In genomic region chr7:133052357-133052756, GRCh38 we compare ENCODE assay signal across 20 cellular contexts. TPM values are rescaled to one million over a fixed set of nuclear protein-coding genes. Genes with fewer than 3 reads are reported as not detected.
DNase-seq lines count a peak whose midpoint lies in the region; ATAC-seq and TF ChIP-seq lines count a peak whose summit lies in the region.
"Had no signal": no experiment of that assay in that cellular context is flagged by ENCODE, and none has a peak within 500 bp of the region (broad histone marks: within the 10 kb centered on the region; RNA-seq: fewer than 3 reads in every experiment).

No MANE protein-coding gene starts in this region.

- H3K27ac Mint-ChIP-seq in immature natural killer cell = no peak overlapping the region
- H3K27ac Mint-ChIP-seq: activated CD4-positive, alpha-beta T cell treated with anti-CD3 and anti-CD28 coated beads, Interleukin-2, amount 10 ng/mL, durations not matched to agents 7 days and 5 days; dendritic cell treated with granulocyte-macrophage colony-stimulating factor and Interleukin-4, amounts not matched to agents 40 ng/mL and 50 ng/mL, for 4 days; natural killer cell treated with Interleukin-12 subunit alpha and Interleukin-12 subunit beta and Interleukin-15 and Interleukin-18, amount 100 ng/mL, for 72 hours had no signal

- TF ChIP-seq CTCF in SK-N-SH (IDR thresholded peaks at IDR 0.05) = no peak

- DNase-seq in SK-N-SH (no peak), SK-MEL-5 (ENCODE audit: low read depth, low spot score) (peak; percentile 24), fibroblast of gingiva (ENCODE audit: low read depth) (peak; percentile 28), left colon (no peak), immature natural killer cell (no peak), iPS-NIHi7 (ENCODE audit: extremely low spot score) (no peak)
- DNase-seq: activated CD4-positive, alpha-beta T cell treated with anti-CD3 and anti-CD28 coated beads, Interleukin-2, amount 10 ng/mL, durations not matched to agents 7 days and 5 days; activated CD8-positive, alpha-beta memory T cell treated with anti-CD3 and anti-CD28 coated beads, Interleukin-2, amount 50 U/mL, for 4 hours; activated gamma-delta T cell; anterior cingulate cortex; DMS 273 treated with DMSO at 0.1 percent for 48 hours; NCI-H1436 treated with DMSO at 0.1 percent for 48 hours; PC-9; thyroid gland had no signal

- H3K79me2 ChIP-seq in SK-N-SH (ENCODE audit: insufficient read depth) = peaks cover 78% of the 10 kb centered on the region

- no peak overlapping the region for H2AFZ ChIP-seq in SK-N-SH (ENCODE audit: low read depth)
- H2AFZ ChIP-seq: PC-9 had no signal

- H3K9me3 Mint-ChIP-seq in immature natural killer cell = no peaks in the 10 kb centered on the region
- H3K9me3 Mint-ChIP-seq: activated CD4-positive, alpha-beta T cell treated with anti-CD3 and anti-CD28 coated beads, Interleukin-2, amount 10 ng/mL, durations not matched to agents 7 days and 5 days; dendritic cell treated with granulocyte-macrophage colony-stimulating factor and Interleukin-4, amounts not matched to agents 40 ng/mL and 50 ng/mL, for 4 days; natural killer cell treated with Interleukin-12 subunit alpha and Interleukin-12 subunit beta and Interleukin-15 and Interleukin-18, amount 100 ng/mL, for 72 hours had no signal

- ATAC-seq in SK-N-SH treated with all-trans-retinoic acid at 6 μM for 48 hours = no peak
- no peak for ATAC-seq in left colon
- ATAC-seq: natural killer cell treated with Interleukin-12 subunit alpha and Interleukin-12 subunit beta and Interleukin-15 and Interleukin-18, amount 100 ng/mL, for 72 hours had no signal

- H3K27ac ChIP-seq in SK-N-SH (ENCODE audit: low read depth in 2 of 2, low read length in 1 of 2) = peak overlapping the region; percentile 12 to 92; a peak in 3 of 4 replicates
- peak overlapping the region; percentile 73 for H3K27ac ChIP-seq in subcutaneous abdominal adipose tissue (ENCODE audit: low read depth, low read length)
- H3K27ac ChIP-seq: 22Rv1, C4-2B, PC-9, thyroid gland had no signal

- no peak overlapping the region for H3K4me3 Mint-ChIP-seq in immature natural killer cell
- H3K4me3 Mint-ChIP-seq: activated CD4-positive, alpha-beta T cell treated with anti-CD3 and anti-CD28 coated beads, Interleukin-2, amount 10 ng/mL, durations not matched to agents 7 days and 5 days; dendritic cell treated with granulocyte-macrophage colony-stimulating factor and Interleukin-4, amounts not matched to agents 40 ng/mL and 50 ng/mL, for 4 days; natural killer cell treated with Interleukin-12 subunit alpha and Interleukin-12 subunit beta and Interleukin-15 and Interleukin-18, amount 100 ng/mL, for 72 hours had no signal

- H3K9me3 ChIP-seq in SK-N-SH (no peaks in the 10 kb centered on the region), subcutaneous abdominal adipose tissue (ENCODE audit: control insufficient read depth in 5 of 5, low read length in 5 of 5) (no peaks in the 10 kb centered on the region)
- H3K9me3 ChIP-seq: thyroid gland had no signal

- H3K36me3 ChIP-seq in SK-N-SH (replicated peaks in 1 of 2; ENCODE audit: control insufficient read depth in 1 of 2, insufficient read depth in 2 of 2, low read length in 1 of 2) = peaks cover 3 to 7% of the 10 kb centered on the region in 2 experiments
- no peaks in the 10 kb centered on the region for H3K36me3 ChIP-seq in subcutaneous abdominal adipose tissue (ENCODE audit: control insufficient read depth in 5 of 5, insufficient read depth in 5 of 5, low read length in 5 of 5)
- H3K36me3 ChIP-seq: thyroid gland had no signal

- H3K4me3 ChIP-seq in SK-N-SH (ENCODE audit: low read depth in 2 of 2, low read length in 1 of 2) = no peak overlapping the region
- H3K4me3 ChIP-seq in subcutaneous abdominal adipose tissue (ENCODE audit: low read depth in 1 of 5, low read length in 5 of 5) = no peak overlapping the region
- H3K4me3 ChIP-seq: PC-9, thyroid gland had no signal

- in situ Hi-C loops in SK-MEL-5 (cut with HindIII; ENCODE audit: low pct_unique_long_range_greater_than_20kb, low sequenced_read_pairs) = loop anchor here (25.0 kb wide), 1 partner anchor 90 kb away; no protein-coding TSS in a partner anchor

- intact Hi-C loops in left colon (cut with DNase I, micrococcal nuclease) = no loop called here

- no peaks in the 10 kb centered on the region for H3K27me3 ChIP-seq in SK-N-SH (ENCODE audit: insufficient read depth)
- no peaks in the 10 kb centered on the region for H3K27me3 ChIP-seq in subcutaneous abdominal adipose tissue (ENCODE audit: control insufficient read depth in 5 of 5, insufficient read depth in 4 of 5, low read length in 5 of 5)
- H3K27me3 ChIP-seq: thyroid gland had no signal

- no peak for TF ChIP-seq RAD21 in SK-N-SH (IDR thresholded peaks at IDR 0.05; ENCODE audit: low read length)

- CTCF ChIA-PET in SK-N-SH (lab: Yijun Ruan, JAX) = interaction anchor here (0.8 to 3.8 kb wide), 10 partner anchors 10 to 155 kb away, joined by 3 to 20 read pairs (median 6); no protein-coding TSS in a partner anchor

- H3K27me3 Mint-ChIP-seq in immature natural killer cell (ENCODE audit: low read depth in 3 of 3) = peaks cover 0 to 2% (median 1%) of the 10 kb centered on the region in 3 donors
- H3K27me3 Mint-ChIP-seq: activated CD4-positive, alpha-beta T cell treated with anti-CD3 and anti-CD28 coated beads, Interleukin-2, amount 10 ng/mL, durations not matched to agents 7 days and 5 days; dendritic cell treated with granulocyte-macrophage colony-stimulating factor and Interleukin-4, amounts not matched to agents 40 ng/mL and 50 ng/mL, for 4 days; natural killer cell treated with Interleukin-12 subunit alpha and Interleukin-12 subunit beta and Interleukin-15 and Interleukin-18, amount 100 ng/mL, for 72 hours had no signal

- WGBS in SK-N-SH (ENCODE audit: low lambda C conversion rate) = 95% methylated on average over 1 of the region's 1 CpG

- no peak for TF ChIP-seq EP300 in SK-N-SH (IDR thresholded peaks at IDR 0.05; ENCODE audit: borderline replicate concordance in 1 of 2, low read depth in 1 of 2, low read length in 1 of 2)

- POLR2A ChIA-PET in SK-N-SH (lab: Yijun Ruan, JAX) = no interaction called here

- H3F3A ChIP-seq in SK-N-SH (replicated peaks; ENCODE audit: insufficient read depth) = peaks cover 17% of the 10 kb centered on the region

- H3K36me3 Mint-ChIP-seq in immature natural killer cell = no peaks in the 10 kb centered on the region
- H3K36me3 Mint-ChIP-seq: natural killer cell treated with Interleukin-12 subunit alpha and Interleukin-12 subunit beta and Interleukin-15 and Interleukin-18, amount 100 ng/mL, for 72 hours had no signal

- no peak overlapping the region; the same call in 1 of the 2 replicates for H3K9ac ChIP-seq in SK-N-SH
- H3K9ac ChIP-seq in subcutaneous abdominal adipose tissue (ENCODE audit: low read length in 5 of 5) = no peak overlapping the region

- H3K4me1 Mint-ChIP-seq in immature natural killer cell = peaks cover 36 to 70% of the 10 kb centered on the region in 2 donors

- no peaks in the 10 kb centered on the region for H3K9me2 ChIP-seq in SK-N-SH

- peak overlapping the region; percentile 45 for H3K4me2 ChIP-seq in SK-N-SH
- H3K4me2 ChIP-seq: PC-9 had no signal

- H3K4me1 ChIP-seq in SK-N-SH (ENCODE audit: control insufficient read depth in 1 of 2, insufficient read depth in 2 of 2, low read depth in 1 of 2, low read length in 1 of 2) = peaks cover 19 to 23% of the 10 kb centered on the region in 2 experiments
- H3K4me1 ChIP-seq in subcutaneous abdominal adipose tissue (ENCODE audit: control insufficient read depth in 5 of 5, insufficient read depth in 5 of 5, low read length in 5 of 5) = peaks cover 2 to 33% (median 26%) of the 10 kb centered on the region in 5 donors

- peaks cover 14% of the 10 kb centered on the region for H4K20me1 ChIP-seq in SK-N-SH (ENCODE audit: insufficient read depth)

TF ChIP-seq in SK-N-SH, 30 proteins besides CTCF, POLR2A, EP300 and RAD21 (continues in another document):
- no peak for TF ChIP-seq MXI1 (IDR thresholded peaks at IDR 0.05; ENCODE audit: low read depth, low read length)

TF ChIP-seq in SK-N-SH treated with all-trans-retinoic acid at 6 μM for 48 hours, 23 proteins besides CTCF, POLR2A, EP300 and RAD21 (continues in another document):
- TF ChIP-seq OSR1 (CRISPR knock-in tag; IDR thresholded peaks at IDR 0.05) (no peak), TSHZ2 (CRISPR knock-in tag; IDR thresholded peaks at IDR 0.05) (no peak), PPARA (CRISPR knock-in tag; IDR thresholded peaks at IDR 0.05; ENCODE audit: borderline replicate concordance) (no peak)

RNA-seq across cellular contexts. Expression of gene CHCHD3, which starts 29.5 kb away (rescaled TPM):
- 97.1 and 119 TPM in 2 replicates for polyA plus RNA-seq in SK-N-SH (2012; rRNA removed)
- 135 and 141 TPM in 2 replicates for polyA plus RNA-seq in SK-N-SH (2012; cell fraction: cytosol; rRNA removed)
- polyA plus RNA-seq in SK-N-SH (2012; cell fraction: nucleus; rRNA removed) = 25.0 and 44.7 TPM in 2 replicates
- total RNA-seq in SK-MEL-5 (2014; rRNA removed; shearing (Covaris generic)) = 264 and 287 TPM in 2 replicates
- polyA plus RNA-seq in SK-MEL-5 (2015; cell fraction: cytosol; rRNA removed) = 137 and 151 TPM in 2 replicates
- 29.4 and 31.5 TPM in 2 replicates for polyA plus RNA-seq in SK-MEL-5 (2015; cell fraction: nucleus; rRNA removed)
- total RNA-seq in left colon = 10 to 100 TPM; 69.3 to 95.6 TPM
- polyA plus RNA-seq in immature natural killer cell = 10 to 100 TPM; 57.8 to 65.9 (median 61.4) TPM

Comparison
In these comparisons a context has a peak if more than half of its experiments do, and no peak if none do; other contexts are left out.
1. DNase-seq: peak in SK-MEL-5 (single experiment) and fibroblast of gingiva (single experiment); none in SK-N-SH (single experiment), left colon (0 of 2), immature natural killer cell (0 of 3) and iPS-NIHi7 (single experiment).